Comparison of ENCODE assay signal across 12 cellular contexts in the genomic region with DNA sequence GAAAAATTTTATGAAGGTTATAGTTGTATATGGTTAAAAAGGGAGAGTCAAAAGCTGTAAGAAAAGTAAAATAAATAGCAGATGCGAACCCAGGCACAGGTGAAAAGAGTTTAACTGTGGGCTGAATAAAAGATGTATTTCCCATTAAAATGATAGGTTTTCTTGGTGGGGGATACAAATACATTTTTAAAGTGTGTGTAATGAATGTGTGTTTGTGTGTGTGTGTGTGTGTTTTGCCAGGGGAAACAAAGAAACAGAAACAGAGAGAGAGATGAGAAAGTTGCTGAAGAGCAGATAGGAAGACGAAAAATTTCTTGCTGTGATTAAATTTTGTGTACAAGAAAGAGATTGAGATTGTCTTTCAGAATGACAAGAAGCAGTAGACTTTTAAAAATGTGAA. TPM values are rescaled to one million over a fixed set of nuclear protein-coding genes. Genes with fewer than 3 reads are reported as not detected.
DNase-seq lines count a peak whose midpoint lies in the region; ATAC-seq, FAIRE-seq and TF ChIP-seq lines count a peak whose summit lies in the region.
"Had no signal": no experiment of that assay in that cellular context is flagged by ENCODE, and none has a peak within 500 bp of the region (broad histone marks: within the 10 kb centered on the region; RNA-seq: fewer than 3 reads in every experiment).

No MANE protein-coding gene starts in this region.

- DNase-seq in AG10803 (ENCODE audit: low read depth) (peak; percentile 41), RWPE2 (ENCODE audit: low spot score) (no peak), fibroblast of gingiva (ENCODE audit: low read depth) (peak; percentile 35), psoas muscle (no peak), NCI-H226 (no peak), RCC 7860 (ENCODE audit: low spot score) (no peak), H4 (ENCODE audit: low spot score) (no peak)
- DNase-seq: NCI-H1105; NCI-H510A; stimulated activated CD4-positive, alpha-beta T cell treated with anti-CD3 and anti-CD28 coated beads, Interleukin-15, amount 100 ng/mL, for 24 hours had no signal

- H3K36me3 ChIP-seq in RWPE2 (ENCODE audit: low read depth) = no peaks in the 10 kb centered on the region
- H3K36me3 ChIP-seq in psoas muscle (ENCODE audit: insufficient read depth in 1 of 2, low read depth in 1 of 2) = peaks cover 0 to 11% of the 10 kb centered on the region in 2 donors
- H3K36me3 ChIP-seq: BLaER1 had no signal

- no peak for TF ChIP-seq CTCF in AG10803 (conservative IDR thresholded peaks at IDR 0.05; ENCODE audit: low read length)
- no peak for TF ChIP-seq CTCF in RWPE2 (IDR thresholded peaks at IDR 0.05; ENCODE audit: poor library complexity, severe bottlenecking)
- TF ChIP-seq CTCF in psoas muscle (IDR thresholded peaks at IDR 0.05) = no peak

- no peak for FAIRE-seq in RCC 7860 (lab: Jason Lieb, UNC)

- H3K4me3 ChIP-seq in AG10803 (ENCODE audit: low read length) = no peak overlapping the region
- no peak overlapping the region for H3K4me3 ChIP-seq in RWPE2 (ENCODE audit: severe bottlenecking)
- H3K4me3 ChIP-seq in psoas muscle = peak overlapping the region; percentile 15
- H3K4me3 ChIP-seq: BLaER1 had no signal

- H3K27ac ChIP-seq in RWPE2 (ENCODE audit: poor library complexity, severe bottlenecking) (peak overlapping the region; percentile 92), psoas muscle (peak overlapping the region; percentile 78)
- H3K27ac ChIP-seq: BLaER1 had no signal

- intact Hi-C loops in psoas muscle (cut with DNase I) = no loop called here

- H3K27me3 ChIP-seq in RWPE2 (ENCODE audit: insufficient read depth, poor library complexity, severe bottlenecking) (no peaks in the 10 kb centered on the region), psoas muscle (ENCODE audit: insufficient read depth in 3 of 3, low read length in 2 of 3) (no peaks in the 10 kb centered on the region)
- H3K27me3 ChIP-seq: BLaER1 had no signal

- ATAC-seq in RWPE2 (ENCODE audit: low read depth) = no peak
- ATAC-seq in psoas muscle = no peak
- no peak for ATAC-seq in HG03571 (IDR thresholded peaks at IDR 0.05; ENCODE audit: unreplicated experiment)

- H3K9me3 ChIP-seq in RWPE2 (ENCODE audit: severe bottlenecking) = no peaks in the 10 kb centered on the region
- H3K9me3 ChIP-seq in psoas muscle = no peaks in the 10 kb centered on the region
- H3K9me3 ChIP-seq: BLaER1 had no signal

- 83 to 87% (median 86%) methylated on average over 2 of the region's 2 CpGs for WGBS in psoas muscle, 3 donors

- H3K4me1 ChIP-seq in RWPE2 (ENCODE audit: insufficient read depth, poor library complexity, severe bottlenecking) (peaks cover 79% of the 10 kb centered on the region), psoas muscle (peaks cover 39% of the 10 kb centered on the region)
- H3K4me1 ChIP-seq: BLaER1 had no signal

RNA-seq across cellular contexts. Expression of a gene that starts 12.1 kb away (rescaled TPM):
- total RNA-seq in psoas muscle = 10 to 100 TPM; 24.1 to 84.6 (median 45.4) TPM
- 10 to 100 TPM; 15.0 to 96.0 (median 15.5) TPM for polyA plus RNA-seq in psoas muscle
- 61.7 and 90.7 TPM in 2 replicates for total RNA-seq in H4 (2014; rRNA removed; shearing (Covaris generic))

Comparison
In these comparisons a context has a peak if more than half of its experiments do, and no peak if none do; other contexts are left out.
1. DNase-seq: peak in AG10803 (single experiment) and fibroblast of gingiva (single experiment); none in RWPE2 (single experiment), psoas muscle (0 of 2), NCI-H226 (single experiment), RCC 7860 (single experiment) and H4 (single experiment).